ENCODE assay signal across 1 cellular context in genomic region chr17:17999364-18000007, GRCh38.
TF ChIP-seq lines count a peak whose summit lies in the region.

No MANE protein-coding gene starts in this region.

TF ChIP-seq in H1, 55 proteins besides CTCF, POLR2A, EP300 and RAD21:
- TF ChIP-seq RXRA (IDR thresholded peaks at IDR 0.05; ENCODE audit: insufficient read depth, low read depth, low read length) (no peak), USF2 (IDR thresholded peaks at IDR 0.05; ENCODE audit: low read length) (no peak), CBX8 (IDR thresholded peaks at IDR 0.05; ENCODE audit: borderline replicate concordance, low read depth, low read length) (no peak), SRF (IDR thresholded peaks at IDR 0.05; ENCODE audit: low read depth, low read length) (no peak), RBBP5 (IDR thresholded peaks at IDR 0.05; ENCODE audit: borderline replicate concordance, low read depth, low read length) (no peak), HDAC6 (IDR thresholded peaks at IDR 0.05; ENCODE audit: low read depth, low read length) (no peak), ASH2L (IDR thresholded peaks at IDR 0.05; ENCODE audit: low read length) (no peak), CHD7 (IDR thresholded peaks at IDR 0.05; ENCODE audit: insufficient replicate concordance, low read length) (no peak), KDM4A (IDR thresholded peaks at IDR 0.05; ENCODE audit: low read depth, low read length, severe bottlenecking) (no peak), SUZ12 (IDR thresholded peaks at IDR 0.05; ENCODE audit: low read length) (no peak), SIRT6 (IDR thresholded peaks at IDR 0.05; ENCODE audit: low read length) (no peak), RNF2 (IDR thresholded peaks at IDR 0.05; ENCODE audit: borderline replicate concordance, low read depth, low read length, missing control alignments, poor library complexity, severe bottlenecking) (no peak), YY1 (IDR thresholded peaks at IDR 0.05; ENCODE audit: low read depth, low read length) (no peak), CEBPB (IDR thresholded peaks at IDR 0.05; ENCODE audit: low read depth, low read length) (no peak), BRCA1 (IDR thresholded peaks at IDR 0.05; ENCODE audit: low read depth, low read length) (no peak), CHD2 (IDR thresholded peaks at IDR 0.05; ENCODE audit: low read length) (no peak)
